Comparison of ENCODE assay signal across 14 cellular contexts in genomic region chr6:134168580-134169223, GRCh38.
DNase-seq lines count a peak whose midpoint lies in the region; TF ChIP-seq lines count a peak whose summit lies in the region.
"Had no signal": no experiment of that assay in that cellular context is flagged by ENCODE, and none has a peak within 500 bp of the region (broad histone marks: within the 10 kb centered on the region; RNA-seq: fewer than 3 reads in every experiment).

No MANE protein-coding gene starts in this region.

- no peaks in the 10 kb centered on the region for H3K9me3 ChIP-seq in GM23248 (ENCODE audit: low read depth)

- in situ Hi-C loops in GM23248 (cut with MboI) (loop anchor here (5.0 kb wide), 1 partner anchor 474 kb away; no protein-coding TSS in a partner anchor), ACHN (cut with HindIII; ENCODE audit: low pct_ligation_motif_present, low pct_unique_long_range_greater_than_20kb, low sequenced_read_pairs) (loop anchor here (25.0 kb wide), 1 partner anchor 769 kb away; no protein-coding TSS in a partner anchor), brain microvascular endothelial cell (cut with HindIII; ENCODE audit: low pct_ligation_motif_present, low sequenced_read_pairs) (loop anchor here (10.0 kb wide), 1 partner anchor 656 kb away; no protein-coding TSS in a partner anchor)

- no peaks in the 10 kb centered on the region for H3K9me2 ChIP-seq in GM23248 (ENCODE audit: insufficient read depth)

- peaks cover 52% of the 10 kb centered on the region for H3K36me3 ChIP-seq in GM23248 (ENCODE audit: low read depth)
- peaks cover 59% of the 10 kb centered on the region for H3K36me3 ChIP-seq in brain microvascular endothelial cell (replicated peaks)
- H3K36me3 ChIP-seq: neural progenitor cell had no signal

- peaks cover 86% of the 10 kb centered on the region for H3F3A ChIP-seq in GM23248 (ENCODE audit: insufficient read depth)

- peaks cover 37% of the 10 kb centered on the region for H3K79me2 ChIP-seq in GM23248 (ENCODE audit: insufficient read depth)

- peak; percentile 25 for DNase-seq in GM23248
- DNase-seq in amniotic epithelial cell (ENCODE audit: low read depth): peak; percentile 71
- peak; percentile 25 for DNase-seq in foreskin melanocyte
- DNase-seq in retinal pigment epithelial cell (ENCODE audit: low read depth): no peak
- no peak for DNase-seq in NCI-H2081 treated with DMSO at 0.1 percent for 48 hours (lab: John Stamatoyannopoulos, UW)
- no peak for DNase-seq in ACHN
- DNase-seq in brain microvascular endothelial cell: no peak
- DNase-seq in stimulated activated CD4-positive, alpha-beta T cell treated with anti-CD3 and anti-CD28 coated beads, Interleukin-4, amount 100 ng/mL, for 1 hour: no peak
- DNase-seq: activated CD4-positive, alpha-beta T cell treated with anti-CD3 and anti-CD28 coated beads, Interleukin-2, amount 50 U/mL, for 4 hours; aorta; NCI-H1048; NCI-H2227 treated with DMSO at 0.1 percent for 48 hours; T1000 had no signal

- H3K4me3 ChIP-seq in GM23248 (peak overlapping the region; percentile 99), retinal pigment epithelial cell (ENCODE audit: low read length) (peak overlapping the region; percentile 99), brain microvascular endothelial cell (ENCODE audit: low read depth, low read length) (no peak overlapping the region)
- H3K4me3 ChIP-seq: neural progenitor cell had no signal

- H3K27me3 ChIP-seq in GM23248 (replicated peaks; ENCODE audit: insufficient read depth) (no peaks in the 10 kb centered on the region), brain microvascular endothelial cell (replicated peaks) (no peaks in the 10 kb centered on the region)
- H3K27me3 ChIP-seq: neural progenitor cell had no signal

- H3K4me2 ChIP-seq in GM23248 (ENCODE audit: unreplicated experiment): peak overlapping the region; percentile 99
- H3K4me2 ChIP-seq: neural progenitor cell had no signal

- no peak overlapping the region for H2AFZ ChIP-seq in GM23248
- H2AFZ ChIP-seq: neural progenitor cell had no signal

- H4K20me1 ChIP-seq in GM23248 (ENCODE audit: insufficient read depth): peaks cover 35% of the 10 kb centered on the region

- H3K9ac ChIP-seq in GM23248: peak overlapping the region; percentile 99; the same call in 1 of the 2 replicates
- H3K9ac ChIP-seq: neural progenitor cell had no signal

- peaks cover 33% of the 10 kb centered on the region for H3K4me1 ChIP-seq in GM23248 (ENCODE audit: insufficient read depth)
- H3K4me1 ChIP-seq: neural progenitor cell had no signal

- 0 out of 2 replicates have a peak overlapping the region, but pooled peaks have one; percentile 26 for H3K27ac ChIP-seq in GM23248
- H3K27ac ChIP-seq in brain microvascular endothelial cell: no peak overlapping the region
- H3K27ac ChIP-seq: neural progenitor cell had no signal

- 95 to 96% methylated on average over 8 of the region's 8 CpGs for WGBS in GM23248 (ENCODE audit: low coverage in 1 of 2, low lambda C conversion rate in 2 of 2, missing lambda C conversion rate in 2 of 2), 2 experiments

- TF ChIP-seq CTCF in retinal pigment epithelial cell (conservative IDR thresholded peaks at IDR 0.05; ENCODE audit: low read depth, low read length) (no peak), brain microvascular endothelial cell (IDR thresholded peaks at IDR 0.05; ENCODE audit: low read depth, low read length, missing control alignments) (no peak)

Comparison
In these comparisons a context has a peak if more than half of its experiments do, and no peak if none do; other contexts are left out.
1. DNase-seq: peak in GM23248 (single experiment), amniotic epithelial cell (single experiment) and foreskin melanocyte (single experiment); none in retinal pigment epithelial cell (single experiment), NCI-H2081 treated with DMSO at 0.1 percent for 48 hours (single experiment), ACHN (single experiment), brain microvascular endothelial cell (single experiment) and stimulated activated CD4-positive, alpha-beta T cell treated with anti-CD3 and anti-CD28 coated beads, Interleukin-4, amount 100 ng/mL, for 1 hour (single experiment).